Comparison of ENCODE assay signal across 16 cellular contexts in the genomic region with DNA sequence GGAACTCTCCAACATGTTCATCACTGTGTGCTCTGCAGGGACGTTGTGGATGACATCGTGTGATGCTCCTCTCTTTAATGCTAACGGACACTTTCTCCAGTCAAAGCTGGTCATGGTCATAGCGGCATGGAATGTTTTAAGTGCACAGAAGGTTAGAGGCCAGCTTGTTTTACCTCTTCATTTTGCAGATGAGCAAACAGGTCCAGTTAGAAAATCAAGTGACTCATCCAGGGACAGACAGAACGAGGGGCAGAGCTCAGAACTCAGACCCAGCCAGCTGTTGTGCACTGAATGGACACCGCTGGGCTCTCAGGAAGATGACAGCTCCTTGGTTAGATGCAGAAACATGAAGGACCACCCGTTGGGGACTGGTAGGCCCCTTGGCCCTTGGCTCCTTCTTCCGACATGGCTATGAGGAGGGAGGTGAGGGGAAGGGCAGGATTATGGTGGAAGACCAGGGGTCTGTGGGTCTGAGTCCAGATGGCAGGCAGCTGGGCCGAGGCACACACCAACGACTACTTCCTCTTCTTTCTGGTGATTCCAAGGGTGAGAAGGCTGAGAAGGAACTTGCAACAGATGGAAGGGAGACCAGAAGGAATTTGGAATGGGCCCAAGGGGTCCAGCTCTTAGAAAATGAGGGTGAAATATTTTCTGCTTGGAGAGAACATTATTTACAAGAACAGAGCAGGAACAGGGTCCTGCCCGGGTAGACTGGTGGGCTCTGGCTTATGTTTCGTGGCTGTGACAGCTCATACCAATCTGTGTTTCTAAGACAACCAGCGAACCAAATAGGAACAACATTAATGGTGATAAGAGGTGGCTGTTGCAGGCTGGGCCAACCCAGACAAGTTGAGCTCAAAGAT. TPM values are rescaled to one million over a fixed set of nuclear protein-coding genes. Genes with fewer than 3 reads are reported as not detected.
DNase-seq lines count a peak whose midpoint lies in the region; ATAC-seq and TF ChIP-seq lines count a peak whose summit lies in the region.
"Had no signal": no experiment of that assay in that cellular context is flagged by ENCODE, and none has a peak within 500 bp of the region (broad histone marks: within the 10 kb centered on the region; RNA-seq: fewer than 3 reads in every experiment).

No MANE protein-coding gene starts in this region.

- H2AFZ ChIP-seq in Loucy (ENCODE audit: low read length), result no peak overlapping the region

- H4K20me1 ChIP-seq in Loucy (ENCODE audit: insufficient read depth, low read length, poor library complexity, severe bottlenecking), result no peaks in the 10 kb centered on the region

- H3K79me2 ChIP-seq in Loucy (ENCODE audit: insufficient read depth, low read length), result no peaks in the 10 kb centered on the region

- peak overlapping the region; percentile 21 for H3K4me3 Mint-ChIP-seq in type B pancreatic cell
- H3K4me3 Mint-ChIP-seq: activated T-cell treated with anti-CD3 and anti-CD28 coated beads, Interleukin-2, amount 50 U/mL, for 24 hours had no signal

- H3K4me1 Mint-ChIP-seq in type B pancreatic cell (ENCODE audit: unreplicated experiment), result peaks cover 28% of the 10 kb centered on the region

- H3K9me3 ChIP-seq in Loucy (ENCODE audit: insufficient read depth, low read depth, low read length) (no peaks in the 10 kb centered on the region), body of pancreas (no peaks in the 10 kb centered on the region), liver (ENCODE audit: control insufficient read depth in 4 of 4, low read length in 3 of 4) (no peaks in the 10 kb centered on the region)
- H3K9me3 ChIP-seq: colonic mucosa, prostate gland, vagina had no signal

- H3K4me1 ChIP-seq in Loucy (ENCODE audit: insufficient read depth, low read length, poor library complexity, severe bottlenecking), result peaks cover 28% of the 10 kb centered on the region
- H3K4me1 ChIP-seq in body of pancreas, result no peaks in the 10 kb centered on the region
- H3K4me1 ChIP-seq in liver (ENCODE audit: control insufficient read depth in 4 of 4, insufficient read depth in 4 of 4, low read length in 3 of 4), result peaks cover 3 to 9% (median 6%) of the 10 kb centered on the region in 4 donors
- H3K4me1 ChIP-seq: colonic mucosa, prostate gland, vagina had no signal

- H3K27ac ChIP-seq in body of pancreas (peak overlapping the region in 1 of 4 donors; percentile 42), liver (ENCODE audit: low read depth in 1 of 2, low read length in 2 of 2) (no peak overlapping the region)
- H3K27ac ChIP-seq: colonic mucosa, prostate gland, vagina had no signal

- no peaks in the 10 kb centered on the region; the same call in 1 of the 2 replicates for H3F3A ChIP-seq in Loucy (ENCODE audit: low read depth)

- no peak overlapping the region for H3K4me3 ChIP-seq in Loucy (ENCODE audit: low read length, poor library complexity, severe bottlenecking)
- no peak overlapping the region for H3K4me3 ChIP-seq in body of pancreas
- H3K4me3 ChIP-seq in liver (ENCODE audit: low read depth in 1 of 3, low read length in 3 of 3), result no peak overlapping the region
- H3K4me3 ChIP-seq: colonic mucosa, prostate gland, vagina had no signal

- peaks cover 19% of the 10 kb centered on the region for H3K9me3 Mint-ChIP-seq in type B pancreatic cell
- H3K9me3 Mint-ChIP-seq: activated T-cell treated with anti-CD3 and anti-CD28 coated beads, Interleukin-2, amount 50 U/mL, for 24 hours had no signal

- H3K9me2 ChIP-seq in Loucy (replicated peaks; ENCODE audit: low read depth, low read length), result no peaks in the 10 kb centered on the region

- TF ChIP-seq POLR2A in body of pancreas (IDR thresholded peaks at IDR 0.05), result no peak

- H3K27ac Mint-ChIP-seq in type B pancreatic cell, result peak overlapping the region; percentile 56
- H3K27ac Mint-ChIP-seq: activated T-cell treated with anti-CD3 and anti-CD28 coated beads, Interleukin-2, amount 50 U/mL, for 24 hours had no signal

- H3K4me2 ChIP-seq in Loucy (ENCODE audit: low read depth, low read length, poor library complexity, severe bottlenecking), result peak overlapping the region; percentile 35

- intact Hi-C loops in body of pancreas (cut with DNase I), result no loop called here

- peak in 1 of 2 donors; percentile 24 for TF ChIP-seq RAD21 in liver (IDR thresholded peaks at IDR 0.05)

- DNase-seq in body of pancreas, result peak in 1 of 4 donors; percentile 32
- no peak for DNase-seq in type B pancreatic cell (ENCODE audit: extremely low spot score, unreplicated experiment)
- DNase-seq: activated CD4-positive, alpha-beta T cell treated with anti-CD3 and anti-CD28 coated beads for 4 hours; activated T-cell treated with anti-CD3 and anti-CD28 coated beads, Interleukin-2, amount 50 U/mL, for 24 hours; C1 segment of cervical spinal cord; colonic mucosa; NCI-H1436 treated with DMSO at 0.1 percent for 48 hours; T-helper 1 cell had no signal

- no peaks in the 10 kb centered on the region for H3K36me3 ChIP-seq in Loucy (ENCODE audit: insufficient read depth, low read length)
- no peaks in the 10 kb centered on the region for H3K36me3 ChIP-seq in body of pancreas (replicated peaks in 1 of 2; ENCODE audit: insufficient read depth in 1 of 2, low read depth in 2 of 2)
- no peaks in the 10 kb centered on the region for H3K36me3 ChIP-seq in liver (ENCODE audit: control insufficient read depth in 4 of 4, insufficient read depth in 3 of 4, low read depth in 1 of 4, low read length in 3 of 4)
- H3K36me3 ChIP-seq: colonic mucosa, prostate gland, vagina had no signal

- H3K27me3 Mint-ChIP-seq in type B pancreatic cell, result no peaks in the 10 kb centered on the region

- TF ChIP-seq CTCF in Loucy (conservative IDR thresholded peaks at IDR 0.05; ENCODE audit: low read length), result no peak
- TF ChIP-seq CTCF in body of pancreas (IDR thresholded peaks at IDR 0.05), result no peak
- no peak for TF ChIP-seq CTCF in liver (IDR thresholded peaks at IDR 0.05; ENCODE audit: low read depth, low read length, missing input control)
- TF ChIP-seq CTCF in type B pancreatic cell (conservative IDR thresholded peaks at IDR 0.05), result no peak

- peak overlapping the region; percentile 3 for H3K9ac ChIP-seq in Loucy (ENCODE audit: low read depth, low read length, poor library complexity, severe bottlenecking)
- H3K9ac ChIP-seq in liver (ENCODE audit: low read depth in 1 of 2, low read length in 2 of 2), result no peak overlapping the region

- ATAC-seq in body of pancreas, result peak; percentile 58
- no peak for ATAC-seq in HG03460 (IDR thresholded peaks at IDR 0.05; ENCODE audit: unreplicated experiment)
- no peak for ATAC-seq in GM19397 (IDR thresholded peaks at IDR 0.05; ENCODE audit: unreplicated experiment)
- ATAC-seq in HG02642 (IDR thresholded peaks at IDR 0.05; ENCODE audit: poor library complexity, unreplicated experiment), result no peak
- ATAC-seq: esophagus mucosa had no signal

- H3K27me3 ChIP-seq in Loucy (ENCODE audit: insufficient read depth, low read length, poor library complexity, severe bottlenecking), result no peaks in the 10 kb centered on the region
- H3K27me3 ChIP-seq in body of pancreas, result no peaks in the 10 kb centered on the region
- H3K27me3 ChIP-seq in liver (ENCODE audit: control insufficient read depth in 4 of 4, insufficient read depth in 4 of 4, low read length in 3 of 4), result no peaks in the 10 kb centered on the region
- H3K27me3 ChIP-seq: colonic mucosa, vagina had no signal

- 52 to 56% methylated on average over 12 to 13 of the region's 13 CpGs for WGBS in body of pancreas, 2 donors
- 69% methylated on average over 13 of the region's 13 CpGs for WGBS in liver

- H3K36me3 Mint-ChIP-seq in type B pancreatic cell, result no peaks in the 10 kb centered on the region

TF ChIP-seq in liver, 16 proteins besides CTCF, POLR2A, EP300 and RAD21 (continues in another document):
- TF ChIP-seq REST (IDR thresholded peaks at IDR 0.05) (no peak), FOXA1 (IDR thresholded peaks at IDR 0.05) (no peak), NR2F2 (IDR thresholded peaks at IDR 0.05) (peak; percentile 85), SP1 (IDR thresholded peaks at IDR 0.05) (peak; percentile 42), FOXA2 (IDR thresholded peaks at IDR 0.05) (no peak), EGR1 (IDR thresholded peaks at IDR 0.05; ENCODE audit: low read depth in 2 of 2) (no peak), TAF1 (conservative IDR thresholded peaks at IDR 0.05) (no peak), HNF4A (conservative IDR thresholded peaks at IDR 0.05) (no peak), GABPA (IDR thresholded peaks at IDR 0.05 in 1 of 2, conservative IDR thresholded peaks at IDR 0.05 in 1 of 2) (no peak), RXRA (IDR thresholded peaks at IDR 0.05) (peak; percentile 46 to 50)
- TF ChIP-seq, protein P1, sequence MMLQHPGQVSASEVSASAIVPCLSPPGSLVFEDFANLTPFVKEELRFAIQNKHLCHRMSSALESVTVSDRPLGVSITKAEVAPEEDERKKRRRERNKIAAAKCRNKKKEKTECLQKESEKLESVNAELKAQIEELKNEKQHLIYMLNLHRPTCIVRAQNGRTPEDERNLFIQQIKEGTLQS (IDR thresholded peaks at IDR 0.05), result no peak

RNA-seq across cellular contexts. Expression of gene CCDC42, which starts 36.8 kb away (rescaled TPM):
- total RNA-seq in body of pancreas, result not detected
- not detected for total RNA-seq in liver
- under 1 TPM in 1 of 2 donors, not detected in 1; 0.05 TPM for polyA plus RNA-seq in liver
- not detected in 2 replicates for total RNA-seq in type B pancreatic cell (ENCODE audit: low replicate concordance)
- total RNA-seq: colonic mucosa, esophagus mucosa, vagina had no signal

RNA-seq across cellular contexts. Expression of gene SPDYE4, which starts 50.5 kb away (rescaled TPM):
- total RNA-seq in body of pancreas, result not detected
- total RNA-seq in liver, result not detected
- polyA plus RNA-seq in liver, result not detected
- total RNA-seq in type B pancreatic cell (ENCODE audit: low replicate concordance), result not detected in 2 replicates
- total RNA-seq: colonic mucosa, esophagus mucosa, vagina had no signal
